1 cellular context compared by ENCODE assay signal in the genomic region with DNA sequence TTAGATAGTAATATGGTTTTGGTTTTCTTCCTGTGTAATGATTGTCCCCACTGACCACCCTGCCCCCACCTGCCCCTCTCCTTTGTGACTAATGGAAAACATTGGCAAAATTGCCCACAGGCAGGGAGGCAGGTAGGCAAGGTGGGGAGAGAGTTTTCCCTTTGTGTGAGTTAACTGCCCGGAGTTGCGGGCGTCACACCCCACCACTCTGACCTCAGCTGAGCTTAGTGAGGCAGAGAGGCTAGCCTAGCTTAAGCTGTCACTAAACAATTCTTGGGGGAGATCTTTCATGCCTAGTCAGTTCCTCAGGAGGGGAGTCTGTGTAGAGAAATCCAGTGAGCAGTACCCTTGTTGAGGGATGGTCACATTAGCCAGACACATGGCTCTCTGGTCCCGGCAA.
TF ChIP-seq lines count a peak whose summit lies in the region.

No MANE protein-coding gene starts in this region.

TF ChIP-seq in H1, 55 proteins besides CTCF, POLR2A, EP300 and RAD21:
- TF ChIP-seq, protein P1, sequence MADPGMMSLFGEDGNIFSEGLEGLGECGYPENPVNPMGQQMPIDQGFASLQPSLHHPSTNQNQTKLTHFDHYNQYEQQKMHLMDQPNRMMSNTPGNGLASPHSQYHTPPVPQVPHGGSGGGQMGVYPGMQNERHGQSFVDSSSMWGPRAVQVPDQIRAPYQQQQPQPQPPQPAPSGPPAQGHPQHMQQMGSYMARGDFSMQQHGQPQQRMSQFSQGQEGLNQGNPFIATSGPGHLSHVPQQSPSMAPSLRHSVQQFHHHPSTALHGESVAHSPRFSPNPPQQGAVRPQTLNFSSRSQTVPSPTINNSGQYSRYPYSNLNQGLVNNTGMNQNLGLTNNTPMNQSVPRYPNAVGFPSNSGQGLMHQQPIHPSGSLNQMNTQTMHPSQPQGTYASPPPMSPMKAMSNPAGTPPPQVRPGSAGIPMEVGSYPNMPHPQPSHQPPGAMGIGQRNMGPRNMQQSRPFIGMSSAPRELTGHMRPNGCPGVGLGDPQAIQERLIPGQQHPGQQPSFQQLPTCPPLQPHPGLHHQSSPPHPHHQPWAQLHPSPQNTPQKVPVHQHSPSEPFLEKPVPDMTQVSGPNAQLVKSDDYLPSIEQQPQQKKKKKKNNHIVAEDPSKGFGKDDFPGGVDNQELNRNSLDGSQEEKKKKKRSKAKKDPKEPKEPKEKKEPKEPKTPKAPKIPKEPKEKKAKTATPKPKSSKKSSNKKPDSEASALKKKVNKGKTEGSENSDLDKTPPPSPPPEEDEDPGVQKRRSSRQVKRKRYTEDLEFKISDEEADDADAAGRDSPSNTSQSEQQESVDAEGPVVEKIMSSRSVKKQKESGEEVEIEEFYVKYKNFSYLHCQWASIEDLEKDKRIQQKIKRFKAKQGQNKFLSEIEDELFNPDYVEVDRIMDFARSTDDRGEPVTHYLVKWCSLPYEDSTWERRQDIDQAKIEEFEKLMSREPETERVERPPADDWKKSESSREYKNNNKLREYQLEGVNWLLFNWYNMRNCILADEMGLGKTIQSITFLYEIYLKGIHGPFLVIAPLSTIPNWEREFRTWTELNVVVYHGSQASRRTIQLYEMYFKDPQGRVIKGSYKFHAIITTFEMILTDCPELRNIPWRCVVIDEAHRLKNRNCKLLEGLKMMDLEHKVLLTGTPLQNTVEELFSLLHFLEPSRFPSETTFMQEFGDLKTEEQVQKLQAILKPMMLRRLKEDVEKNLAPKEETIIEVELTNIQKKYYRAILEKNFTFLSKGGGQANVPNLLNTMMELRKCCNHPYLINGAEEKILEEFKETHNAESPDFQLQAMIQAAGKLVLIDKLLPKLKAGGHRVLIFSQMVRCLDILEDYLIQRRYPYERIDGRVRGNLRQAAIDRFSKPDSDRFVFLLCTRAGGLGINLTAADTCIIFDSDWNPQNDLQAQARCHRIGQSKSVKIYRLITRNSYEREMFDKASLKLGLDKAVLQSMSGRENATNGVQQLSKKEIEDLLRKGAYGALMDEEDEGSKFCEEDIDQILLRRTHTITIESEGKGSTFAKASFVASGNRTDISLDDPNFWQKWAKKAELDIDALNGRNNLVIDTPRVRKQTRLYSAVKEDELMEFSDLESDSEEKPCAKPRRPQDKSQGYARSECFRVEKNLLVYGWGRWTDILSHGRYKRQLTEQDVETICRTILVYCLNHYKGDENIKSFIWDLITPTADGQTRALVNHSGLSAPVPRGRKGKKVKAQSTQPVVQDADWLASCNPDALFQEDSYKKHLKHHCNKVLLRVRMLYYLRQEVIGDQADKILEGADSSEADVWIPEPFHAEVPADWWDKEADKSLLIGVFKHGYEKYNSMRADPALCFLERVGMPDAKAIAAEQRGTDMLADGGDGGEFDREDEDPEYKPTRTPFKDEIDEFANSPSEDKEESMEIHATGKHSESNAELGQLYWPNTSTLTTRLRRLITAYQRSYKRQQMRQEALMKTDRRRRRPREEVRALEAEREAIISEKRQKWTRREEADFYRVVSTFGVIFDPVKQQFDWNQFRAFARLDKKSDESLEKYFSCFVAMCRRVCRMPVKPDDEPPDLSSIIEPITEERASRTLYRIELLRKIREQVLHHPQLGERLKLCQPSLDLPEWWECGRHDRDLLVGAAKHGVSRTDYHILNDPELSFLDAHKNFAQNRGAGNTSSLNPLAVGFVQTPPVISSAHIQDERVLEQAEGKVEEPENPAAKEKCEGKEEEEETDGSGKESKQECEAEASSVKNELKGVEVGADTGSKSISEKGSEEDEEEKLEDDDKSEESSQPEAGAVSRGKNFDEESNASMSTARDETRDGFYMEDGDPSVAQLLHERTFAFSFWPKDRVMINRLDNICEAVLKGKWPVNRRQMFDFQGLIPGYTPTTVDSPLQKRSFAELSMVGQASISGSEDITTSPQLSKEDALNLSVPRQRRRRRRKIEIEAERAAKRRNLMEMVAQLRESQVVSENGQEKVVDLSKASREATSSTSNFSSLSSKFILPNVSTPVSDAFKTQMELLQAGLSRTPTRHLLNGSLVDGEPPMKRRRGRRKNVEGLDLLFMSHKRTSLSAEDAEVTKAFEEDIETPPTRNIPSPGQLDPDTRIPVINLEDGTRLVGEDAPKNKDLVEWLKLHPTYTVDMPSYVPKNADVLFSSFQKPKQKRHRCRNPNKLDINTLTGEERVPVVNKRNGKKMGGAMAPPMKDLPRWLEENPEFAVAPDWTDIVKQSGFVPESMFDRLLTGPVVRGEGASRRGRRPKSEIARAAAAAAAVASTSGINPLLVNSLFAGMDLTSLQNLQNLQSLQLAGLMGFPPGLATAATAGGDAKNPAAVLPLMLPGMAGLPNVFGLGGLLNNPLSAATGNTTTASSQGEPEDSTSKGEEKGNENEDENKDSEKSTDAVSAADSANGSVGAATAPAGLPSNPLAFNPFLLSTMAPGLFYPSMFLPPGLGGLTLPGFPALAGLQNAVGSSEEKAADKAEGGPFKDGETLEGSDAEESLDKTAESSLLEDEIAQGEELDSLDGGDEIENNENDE (IDR thresholded peaks at IDR 0.05; ENCODE audit: insufficient replicate concordance, low read length): no peak
- TF ChIP-seq KDM1A (IDR thresholded peaks at IDR 0.05; ENCODE audit: borderline replicate concordance, low read length) (no peak), SP2 (IDR thresholded peaks at IDR 0.05; ENCODE audit: low read length) (no peak), NANOG (IDR thresholded peaks at IDR 0.05; ENCODE audit: insufficient read depth, low read depth, low read length, poor library complexity, severe bottlenecking) (no peak), RXRA (IDR thresholded peaks at IDR 0.05; ENCODE audit: insufficient read depth, low read depth, low read length) (no peak), SAP30 (IDR thresholded peaks at IDR 0.05; ENCODE audit: insufficient read depth, insufficient replicate concordance, low read length) (no peak), CREB1 (IDR thresholded peaks at IDR 0.05) (no peak), BACH1 (IDR thresholded peaks at IDR 0.05; ENCODE audit: low read length) (no peak), SIN3A (conservative IDR thresholded peaks at IDR 0.05 in 1 of 2, IDR thresholded peaks at IDR 0.05 in 1 of 2; ENCODE audit: low read depth in 1 of 2, low read length in 2 of 2) (no peak), SP1 (IDR thresholded peaks at IDR 0.05; ENCODE audit: low read depth, low read length) (no peak), SP4 (IDR thresholded peaks at IDR 0.05; ENCODE audit: low read length) (no peak)
- TF ChIP-seq, protein P2, sequence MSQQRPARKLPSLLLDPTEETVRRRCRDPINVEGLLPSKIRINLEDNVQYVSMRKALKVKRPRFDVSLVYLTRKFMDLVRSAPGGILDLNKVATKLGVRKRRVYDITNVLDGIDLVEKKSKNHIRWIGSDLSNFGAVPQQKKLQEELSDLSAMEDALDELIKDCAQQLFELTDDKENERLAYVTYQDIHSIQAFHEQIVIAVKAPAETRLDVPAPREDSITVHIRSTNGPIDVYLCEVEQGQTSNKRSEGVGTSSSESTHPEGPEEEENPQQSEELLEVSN (IDR thresholded peaks at IDR 0.05): no peak
